1 cellular context compared by ENCODE assay signal in the genomic region with DNA sequence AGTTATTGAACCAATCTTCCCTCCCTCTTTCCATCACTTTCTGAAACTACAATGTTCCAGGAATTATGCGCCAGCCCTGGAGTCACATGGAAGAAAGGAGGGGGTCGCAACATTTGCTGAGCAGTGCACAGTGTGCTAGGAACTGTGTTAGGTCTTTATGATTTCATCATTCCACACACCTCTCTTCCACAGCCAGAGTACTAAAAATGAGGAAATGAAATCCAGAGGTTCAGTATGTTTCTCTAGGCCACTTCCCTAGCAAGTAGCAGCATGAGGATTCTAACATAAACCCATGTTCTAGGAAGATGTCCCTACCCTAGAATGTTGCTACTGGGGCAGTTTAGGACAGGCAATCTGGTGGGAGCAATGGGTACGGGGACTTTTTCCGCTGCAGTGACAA.
A peak's percentile ranks its signal among the peaks of the same experiment; 100 is the strongest.
TF ChIP-seq lines count a peak whose summit lies in the region.

No MANE protein-coding gene starts in this region.

TF ChIP-seq in GM12878, 131 proteins besides CTCF, POLR2A, EP300 and RAD21 (continued from another document):
- no peak for TF ChIP-seq ASH2L (IDR thresholded peaks at IDR 0.05; ENCODE audit: borderline replicate concordance, low read depth)
- TF ChIP-seq EZH2 (IDR thresholded peaks at IDR 0.05; ENCODE audit: borderline replicate concordance, control insufficient read depth, low read depth, low read length) = no peak
- TF ChIP-seq IRF4 (IDR thresholded peaks at IDR 0.05; ENCODE audit: low read depth, low read length) = no peak
- TF ChIP-seq KDM1A (IDR thresholded peaks at IDR 0.05; ENCODE audit: borderline replicate concordance) = no peak
- TF ChIP-seq ZNF592 (IDR thresholded peaks at IDR 0.05) = no peak
- TF ChIP-seq NRF1 (conservative IDR thresholded peaks at IDR 0.05; ENCODE audit: low read depth, low read length) = no peak
- TF ChIP-seq CBX5 (IDR thresholded peaks at IDR 0.05; ENCODE audit: low read depth) = no peak
- TF ChIP-seq REST (IDR thresholded peaks at IDR 0.05; ENCODE audit: low read depth, low read length) = no peak
- peak; percentile 72 for TF ChIP-seq SPI1 (IDR thresholded peaks at IDR 0.05; ENCODE audit: borderline replicate concordance, insufficient read depth, low read depth, low read length)
- TF ChIP-seq ATF3 (IDR thresholded peaks at IDR 0.05; ENCODE audit: borderline replicate concordance, extremely low read depth, low read depth, low read length) = no peak
- no peak for TF ChIP-seq RELA (IDR thresholded peaks at IDR 0.05; ENCODE audit: borderline replicate concordance, partially characterized antibody)
- TF ChIP-seq HDAC6 (IDR thresholded peaks at IDR 0.05; ENCODE audit: unreplicated experiment) = no peak
- TF ChIP-seq, protein P1, sequence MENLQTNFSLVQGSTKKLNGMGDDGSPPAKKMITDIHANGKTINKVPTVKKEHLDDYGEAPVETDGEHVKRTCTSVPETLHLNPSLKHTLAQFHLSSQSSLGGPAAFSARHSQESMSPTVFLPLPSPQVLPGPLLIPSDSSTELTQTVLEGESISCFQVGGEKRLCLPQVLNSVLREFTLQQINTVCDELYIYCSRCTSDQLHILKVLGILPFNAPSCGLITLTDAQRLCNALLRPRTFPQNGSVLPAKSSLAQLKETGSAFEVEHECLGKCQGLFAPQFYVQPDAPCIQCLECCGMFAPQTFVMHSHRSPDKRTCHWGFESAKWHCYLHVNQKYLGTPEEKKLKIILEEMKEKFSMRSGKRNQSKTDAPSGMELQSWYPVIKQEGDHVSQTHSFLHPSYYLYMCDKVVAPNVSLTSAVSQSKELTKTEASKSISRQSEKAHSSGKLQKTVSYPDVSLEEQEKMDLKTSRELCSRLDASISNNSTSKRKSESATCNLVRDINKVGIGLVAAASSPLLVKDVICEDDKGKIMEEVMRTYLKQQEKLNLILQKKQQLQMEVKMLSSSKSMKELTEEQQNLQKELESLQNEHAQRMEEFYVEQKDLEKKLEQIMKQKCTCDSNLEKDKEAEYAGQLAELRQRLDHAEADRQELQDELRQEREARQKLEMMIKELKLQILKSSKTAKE (IDR thresholded peaks at IDR 0.05; ENCODE audit: low read depth, poor library complexity, severe bottlenecking) = no peak
- TF ChIP-seq RFX5 (IDR thresholded peaks at IDR 0.05; ENCODE audit: low read depth, low read length) = no peak
- TF ChIP-seq MTA3 (IDR thresholded peaks at IDR 0.05; ENCODE audit: borderline replicate concordance, low read length) = no peak
- no peak for TF ChIP-seq PAX8 (IDR thresholded peaks at IDR 0.05)
- TF ChIP-seq SREBF2 (IDR thresholded peaks at IDR 0.05; ENCODE audit: low read length) = no peak
- TF ChIP-seq, protein P2, sequence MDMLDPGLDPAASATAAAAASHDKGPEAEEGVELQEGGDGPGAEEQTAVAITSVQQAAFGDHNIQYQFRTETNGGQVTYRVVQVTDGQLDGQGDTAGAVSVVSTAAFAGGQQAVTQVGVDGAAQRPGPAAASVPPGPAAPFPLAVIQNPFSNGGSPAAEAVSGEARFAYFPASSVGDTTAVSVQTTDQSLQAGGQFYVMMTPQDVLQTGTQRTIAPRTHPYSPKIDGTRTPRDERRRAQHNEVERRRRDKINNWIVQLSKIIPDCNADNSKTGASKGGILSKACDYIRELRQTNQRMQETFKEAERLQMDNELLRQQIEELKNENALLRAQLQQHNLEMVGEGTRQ (IDR thresholded peaks at IDR 0.05; ENCODE audit: borderline replicate concordance, low read depth, low read length) = no peak
- TF ChIP-seq CREM (IDR thresholded peaks at IDR 0.05; ENCODE audit: low read depth) = no peak
- TF ChIP-seq CREB1 (IDR thresholded peaks at IDR 0.05; ENCODE audit: low read depth) = no peak
- TF ChIP-seq TCF12 (IDR thresholded peaks at IDR 0.05; ENCODE audit: low read depth, low read length) = no peak
TF ChIP-seq in GM12878: peak in this region for 4.
